In genomic region chrX:103488332-103488731, GRCh38 we compare ENCODE assay signal across 8 cellular contexts. TPM values are rescaled to one million over a fixed set of nuclear protein-coding genes. Genes with fewer than 3 reads are reported as not detected.
A peak's percentile ranks its signal among the peaks of the same experiment; 100 is the strongest.
DNase-seq lines count a peak whose midpoint lies in the region; TF ChIP-seq lines count a peak whose summit lies in the region.
"Had no signal": no experiment of that assay in that cellular context is flagged by ENCODE, and none has a peak within 500 bp of the region (broad histone marks: within the 10 kb centered on the region; RNA-seq: fewer than 3 reads in every experiment).

No MANE protein-coding gene starts in this region.

- no peaks in the 10 kb centered on the region for H3K36me3 ChIP-seq in Loucy (ENCODE audit: insufficient read depth, low read length)

- no peak overlapping the region for H3K27ac Mint-ChIP-seq in nephron

- no peaks in the 10 kb centered on the region for H3K9me2 ChIP-seq in Loucy (replicated peaks; ENCODE audit: low read depth, low read length)

- H3K4me3 Mint-ChIP-seq in nephron, result no peak overlapping the region

- H3K4me2 ChIP-seq in Loucy (ENCODE audit: low read depth, low read length, poor library complexity, severe bottlenecking), result no peak overlapping the region

- H3K27me3 ChIP-seq in Loucy (ENCODE audit: insufficient read depth, low read length, poor library complexity, severe bottlenecking), result no peaks in the 10 kb centered on the region

- no peaks in the 10 kb centered on the region for H3K36me3 Mint-ChIP-seq in nephron (ENCODE audit: low read depth)

- no peak overlapping the region for H3K9ac ChIP-seq in Loucy (ENCODE audit: low read depth, low read length, poor library complexity, severe bottlenecking)

- H3K9me3 Mint-ChIP-seq in nephron, result peaks cover 2% of the 10 kb centered on the region

- H3K4me1 Mint-ChIP-seq in nephron, result no peaks in the 10 kb centered on the region

- H3F3A ChIP-seq in Loucy (ENCODE audit: low read depth), result no peaks in the 10 kb centered on the region

- H3K4me1 ChIP-seq in Loucy (ENCODE audit: insufficient read depth, low read length, poor library complexity, severe bottlenecking), result no peaks in the 10 kb centered on the region

- H3K27me3 Mint-ChIP-seq in nephron (ENCODE audit: low read depth), result no peaks in the 10 kb centered on the region

- TF ChIP-seq CTCF in Loucy (conservative IDR thresholded peaks at IDR 0.05; ENCODE audit: low read length) (peak; percentile 40), nephron (IDR thresholded peaks at IDR 0.05; ENCODE audit: unreplicated experiment in 3 of 3) (peak; percentile 27 to 49 (median 48))

- H2AFZ ChIP-seq in Loucy (ENCODE audit: low read length), result no peak overlapping the region

- in situ Hi-C loops in G401 (cut with HindIII; ENCODE audit: low sequenced_read_pairs), result no loop called here

- no peaks in the 10 kb centered on the region for H4K20me1 ChIP-seq in Loucy (ENCODE audit: insufficient read depth, low read length, poor library complexity, severe bottlenecking)

- H3K9me3 ChIP-seq in Loucy (ENCODE audit: insufficient read depth, low read depth, low read length), result no peaks in the 10 kb centered on the region

- DNase-seq in G401 (ENCODE audit: low spot score) (peak; percentile 6), cerebellar cortex (ENCODE audit: low spot score) (peak; percentile 8), NCI-H2196 treated with DMSO at 0.1 percent for 48 hours (lab: John Stamatoyannopoulos, UW; ENCODE audit: unreplicated experiment) (no peak), mesenteric fat pad (ENCODE audit: low spot score) (no peak), hippocampal formation (lab: John Stamatoyannopoulos, UW) (no peak)
- DNase-seq: midbrain had no signal

- H3K4me3 ChIP-seq in Loucy (ENCODE audit: low read length, poor library complexity, severe bottlenecking), result no peak overlapping the region

- H3K79me2 ChIP-seq in Loucy (ENCODE audit: insufficient read depth, low read length), result no peaks in the 10 kb centered on the region

RNA-seq across cellular contexts. Expression of gene RAB40A, which starts 31.0 kb away (rescaled TPM):
- total RNA-seq in G401 (2014; rRNA removed; shearing (Covaris generic)), result not detected in 2 replicates
- not detected for total RNA-seq in mesenteric fat pad

Comparison
In these comparisons a context has a peak if more than half of its experiments do, and no peak if none do; other contexts are left out.
1. DNase-seq: peak in G401 (single experiment) and cerebellar cortex (single experiment); none in NCI-H2196 treated with DMSO at 0.1 percent for 48 hours (single experiment), mesenteric fat pad (single experiment) and hippocampal formation (0 of 2).